In the genomic region with DNA sequence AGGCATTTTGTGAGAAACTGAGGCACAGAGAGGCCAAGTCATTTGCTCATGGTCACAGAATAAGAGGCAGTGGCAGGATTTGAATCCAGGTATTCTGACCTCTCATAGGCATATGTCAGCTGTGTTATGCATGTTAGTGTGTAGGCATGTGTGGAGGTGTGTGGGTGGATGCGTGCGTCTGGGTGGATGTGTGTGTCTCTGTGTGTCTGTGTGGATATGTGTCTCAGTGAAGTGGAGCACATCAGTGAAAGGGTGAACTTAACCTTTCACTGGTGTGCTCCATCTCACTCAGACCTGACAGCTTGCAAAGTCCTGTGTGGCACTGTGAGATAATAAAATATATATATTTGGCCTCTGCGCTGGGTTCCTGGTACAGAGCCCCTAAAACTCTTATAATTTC, we compare ENCODE assay signal across 1 cellular context.
TF ChIP-seq lines count a peak whose summit lies in the region.

No MANE protein-coding gene starts in this region.

TF ChIP-seq in IMR-90, 13 proteins besides CTCF, POLR2A, EP300 and RAD21 (continued from another document):
- TF ChIP-seq MAFK (IDR thresholded peaks at IDR 0.05; ENCODE audit: low read depth, low read length) (no peak), RCOR1 (IDR thresholded peaks at IDR 0.05; ENCODE audit: insufficient replicate concordance, low read length) (no peak), CEBPB (IDR thresholded peaks at IDR 0.05; ENCODE audit: low read depth, low read length) (no peak), MXI1 (IDR thresholded peaks at IDR 0.05; ENCODE audit: borderline replicate concordance, low read depth, low read length) (no peak), RFX5 (IDR thresholded peaks at IDR 0.05; ENCODE audit: low read depth, low read length) (no peak)
- TF ChIP-seq, protein P1, sequence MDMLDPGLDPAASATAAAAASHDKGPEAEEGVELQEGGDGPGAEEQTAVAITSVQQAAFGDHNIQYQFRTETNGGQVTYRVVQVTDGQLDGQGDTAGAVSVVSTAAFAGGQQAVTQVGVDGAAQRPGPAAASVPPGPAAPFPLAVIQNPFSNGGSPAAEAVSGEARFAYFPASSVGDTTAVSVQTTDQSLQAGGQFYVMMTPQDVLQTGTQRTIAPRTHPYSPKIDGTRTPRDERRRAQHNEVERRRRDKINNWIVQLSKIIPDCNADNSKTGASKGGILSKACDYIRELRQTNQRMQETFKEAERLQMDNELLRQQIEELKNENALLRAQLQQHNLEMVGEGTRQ (IDR thresholded peaks at IDR 0.05; ENCODE audit: low read depth, low read length): no peak
